17 cellular contexts compared by ENCODE assay signal in the genomic region with DNA sequence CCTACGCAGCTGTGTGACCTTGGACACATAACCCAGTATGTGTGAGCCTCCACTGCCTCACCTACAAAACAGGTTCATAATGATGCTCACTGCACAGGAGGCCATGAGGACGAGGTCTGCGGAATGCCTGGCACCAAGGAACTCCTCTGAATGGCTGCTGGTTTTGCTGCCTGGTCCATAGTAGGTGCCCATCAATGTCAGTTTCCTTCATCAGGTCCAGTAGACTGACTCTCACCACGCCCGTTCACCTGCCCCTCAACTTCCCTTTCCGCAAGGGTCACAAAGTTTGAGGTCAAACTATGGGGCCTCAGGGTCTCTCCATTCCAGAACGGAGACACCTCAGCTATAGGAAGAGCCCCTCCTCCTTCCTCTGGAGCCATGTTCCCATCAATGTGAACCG. TPM values are rescaled to one million over a fixed set of nuclear protein-coding genes. Genes with fewer than 3 reads are reported as not detected.
DNase-seq lines count a peak whose midpoint lies in the region; ATAC-seq, FAIRE-seq and TF ChIP-seq lines count a peak whose summit lies in the region.
"Had no signal": no experiment of that assay in that cellular context is flagged by ENCODE, and none has a peak within 500 bp of the region (broad histone marks: within the 10 kb centered on the region; RNA-seq: fewer than 3 reads in every experiment).

No MANE protein-coding gene starts in this region.

- no peak for TF ChIP-seq POLR2A in GM12878 (IDR thresholded peaks at IDR 0.05; ENCODE audit: low read depth, low read length)

- no peaks in the 10 kb centered on the region for H3K9me3 ChIP-seq in GM12878 (replicated peaks; ENCODE audit: control insufficient read depth, insufficient read depth, low read length)

- no peaks in the 10 kb centered on the region for H4K20me1 ChIP-seq in GM12878 (ENCODE audit: control insufficient read depth, insufficient read depth)

- no peak overlapping the region for H3K4me3 Mint-ChIP-seq in activated naive CD4-positive, alpha-beta T cell treated with anti-CD3 and anti-CD28 coated beads, Interleukin-2, amount 10 ng/mL, durations not matched to agents 7 days and 5 days
- peak overlapping the region; percentile 19 to 84 (median 62) for H3K4me3 Mint-ChIP-seq in naive B cell
- no peak overlapping the region for H3K4me3 Mint-ChIP-seq in type B pancreatic cell

- SMC1A ChIA-PET in GM12878 (lab: Charles Lee; ENCODE audit: uncharacterized antibody, unreplicated experiment): interaction anchor here (1.1 to 1.5 kb wide), 2 partner anchors 42 to 53 kb away, joined by 3 to 4 read pairs; a partner anchor contains a TSS

- peaks cover 19% of the 10 kb centered on the region for H3K27me3 Mint-ChIP-seq in activated naive CD4-positive, alpha-beta T cell treated with anti-CD3 and anti-CD28 coated beads, Interleukin-2, amount 10 ng/mL, durations not matched to agents 7 days and 5 days
- H3K27me3 Mint-ChIP-seq in naive B cell: no peaks in the 10 kb centered on the region
- no peaks in the 10 kb centered on the region for H3K27me3 Mint-ChIP-seq in type B pancreatic cell

- POLR2A ChIA-PET in GM12878 (lab: Charles Lee): interaction anchor here (0.6 to 1.6 kb wide), 3 partner anchors 11 to 478 kb away, joined by 3 to 7 read pairs (median 4); a partner anchor contains a TSS

- H3K27ac ChIP-seq in GM12878 (ENCODE audit: control insufficient read depth, insufficient read depth): no peak overlapping the region

- in situ Hi-C loops in GM12878 (cut with MboI): no loop called here

- RAD21 ChIA-PET in GM12878 (lab: Charles Lee; ENCODE audit: unreplicated experiment): interaction anchor here (3.1 kb wide), 1 partner anchor 10 kb away, joined by 9 read pairs; a partner anchor contains a TSS

- no peak for FAIRE-seq in GM12878 (lab: Jason Lieb, UNC)
- FAIRE-seq: islet of Langerhans had no signal

- no peaks in the 10 kb centered on the region for H3K79me2 ChIP-seq in GM12878 (ENCODE audit: control insufficient read depth, insufficient read depth, low read length)

- CTCF ChIA-PET in activated naive CD4-positive, alpha-beta T cell treated with anti-CD3 and anti-CD28 coated beads, Interleukin-2, amount 10 ng/mL, durations not matched to agents 7 days and 5 days (lab: Charles Lee): interaction anchor here (1.0 kb wide), 1 partner anchor 44 kb away, joined by 3 read pairs; no protein-coding TSS in a partner anchor
- CTCF ChIA-PET in GM12878 (lab: Yijun Ruan, JAX): interaction anchor here (1.6 to 4.5 kb wide), 3 partner anchors 8 to 54 kb away, joined by 4 to 36 read pairs (median 17); a partner anchor contains a TSS

- TF ChIP-seq CTCF in GM12878 (IDR thresholded peaks at IDR 0.05 in 2 of 3, conservative IDR thresholded peaks at IDR 0.05 in 1 of 3; ENCODE audit: control insufficient read depth in 2 of 3, extremely low read depth in 1 of 3, insufficient read depth in 1 of 3, low read depth in 3 of 3, low read length in 3 of 3) (no peak), type B pancreatic cell (conservative IDR thresholded peaks at IDR 0.05) (no peak)

- no TSS peak for BruUV-seq in GM12878 (replicated peaks; lab: Mats Ljungman, UMichigan)

- no peaks in the 10 kb centered on the region for H3K36me3 ChIP-seq in GM12878 (ENCODE audit: control insufficient read depth in 2 of 2, insufficient read depth in 2 of 2, low read length in 1 of 2)

- no peak for TF ChIP-seq EP300 in GM12878 (IDR thresholded peaks at IDR 0.05; ENCODE audit: borderline replicate concordance in 1 of 2, control insufficient read depth in 1 of 2, low read depth in 2 of 2, low read length in 2 of 2)

- no peak overlapping the region for H3K4me2 ChIP-seq in GM12878 (ENCODE audit: control insufficient read depth, insufficient read depth)

- H3K27ac Mint-ChIP-seq in activated naive CD4-positive, alpha-beta T cell treated with anti-CD3 and anti-CD28 coated beads, Interleukin-2, amount 10 ng/mL, durations not matched to agents 7 days and 5 days: peak overlapping the region; percentile 84
- H3K27ac Mint-ChIP-seq in naive B cell (peak overlapping the region; percentile 46 to 98 (median 72)), type B pancreatic cell (peak overlapping the region; percentile 11)

- no peak for TF ChIP-seq RAD21 in GM12878 (IDR thresholded peaks at IDR 0.05; ENCODE audit: insufficient read depth, low read depth, low read length)

- 39% methylated on average over 8 of the region's 8 CpGs for WGBS in GM12878 (ENCODE audit: insufficient coverage, insufficient replicate concordance, low lambda C conversion rate, missing lambda C conversion rate)

- ATAC-seq in GM12878: no peak
- no peak for ATAC-seq in naive B cell (ENCODE audit: low read depth in 2 of 2)
- ATAC-seq in HG02870 (IDR thresholded peaks at IDR 0.05; ENCODE audit: unreplicated experiment): no peak
- no peak for ATAC-seq in GM21515 (IDR thresholded peaks at IDR 0.05; ENCODE audit: unreplicated experiment)
- ATAC-seq: HCT116, K562 had no signal

- H3K9ac ChIP-seq in GM12878 (ENCODE audit: control insufficient read depth, insufficient read depth, low read length): no peak overlapping the region

- peaks cover 60% of the 10 kb centered on the region for H3K4me1 Mint-ChIP-seq in activated naive CD4-positive, alpha-beta T cell treated with anti-CD3 and anti-CD28 coated beads, Interleukin-2, amount 10 ng/mL, durations not matched to agents 7 days and 5 days
- peaks cover 74 to 79% (median 79%) of the 10 kb centered on the region in 3 donors for H3K4me1 Mint-ChIP-seq in naive B cell
- peaks cover 10% of the 10 kb centered on the region for H3K4me1 Mint-ChIP-seq in type B pancreatic cell (ENCODE audit: unreplicated experiment)

- intact Hi-C loops in GM12878 (cut with micrococcal nuclease; ENCODE audit: unreplicated experiment): no loop called here

- no peak for DNase-seq in activated naive CD4-positive, alpha-beta T cell treated with anti-CD3 and anti-CD28 coated beads, Interleukin-2, amount 10 ng/mL, durations not matched to agents 7 days and 5 days
- no peak for DNase-seq in activated naive CD4-positive, alpha-beta T cell treated with anti-CD3 and anti-CD28 coated beads, Interleukin-2, amount 50 U/mL, for 16 hours
- DNase-seq in GM12878 (ENCODE audit: low read depth, low spot score) (no peak), naive B cell (no peak), type B pancreatic cell (ENCODE audit: extremely low spot score, unreplicated experiment) (no peak), NCI-H446 treated with DMSO at 0.1 percent for 48 hours (lab: John Stamatoyannopoulos, UW) (no peak)
- DNase-seq: activated CD4-positive, CD25-positive, alpha-beta regulatory T cell treated with anti-CD3 and anti-CD28 coated beads, Interleukin-2, amount 50 U/mL, for 72 hours; activated T-cell treated with anti-CD3 and anti-CD28 coated beads, Interleukin-2, amount 50 U/mL, for 48 hours; NCI-H1417 treated with DMSO at 0.1 percent for 48 hours had no signal

- peaks cover 45% of the 10 kb centered on the region for H3K4me1 ChIP-seq in GM12878 (ENCODE audit: control insufficient read depth, insufficient read depth, low read length)

- peaks cover 22% of the 10 kb centered on the region for H3K36me3 Mint-ChIP-seq in activated naive CD4-positive, alpha-beta T cell treated with anti-CD3 and anti-CD28 coated beads, Interleukin-2, amount 10 ng/mL, durations not matched to agents 7 days and 5 days
- no peaks in the 10 kb centered on the region for H3K36me3 Mint-ChIP-seq in naive B cell
- no peaks in the 10 kb centered on the region for H3K36me3 Mint-ChIP-seq in type B pancreatic cell

- H3K27me3 ChIP-seq in GM12878 (replicated peaks in 1 of 2; ENCODE audit: control insufficient read depth in 2 of 2, insufficient read depth in 2 of 2, low read length in 1 of 2): no peaks in the 10 kb centered on the region

- H3K4me3 ChIP-seq in GM12878: no peak overlapping the region
- H3K4me3 ChIP-seq: K562 had no signal

- no peak overlapping the region for H2AFZ ChIP-seq in GM12878 (ENCODE audit: control insufficient read depth, low read depth, low read length)

- H3K9me3 Mint-ChIP-seq in activated naive CD4-positive, alpha-beta T cell treated with anti-CD3 and anti-CD28 coated beads, Interleukin-2, amount 10 ng/mL, durations not matched to agents 7 days and 5 days: no peaks in the 10 kb centered on the region
- H3K9me3 Mint-ChIP-seq in naive B cell (no peaks in the 10 kb centered on the region), type B pancreatic cell (no peaks in the 10 kb centered on the region)

RNA-seq across cellular contexts. Expression of a gene that starts 8.8 kb away (rescaled TPM):
- total RNA-seq in GM12878 (2013; cell fraction: nucleolus; rRNA removed): not detected in 2 replicates
- not detected in 2 replicates for total RNA-seq in GM12878 (2014; rRNA removed)
- not detected in 2 replicates for total RNA-seq in GM12878 (2014; rRNA removed; fragmentation: Illumina TruSeq; extraction: Trizol)
- not detected in 2 replicates for total RNA-seq in GM12878 (2021)
- polyA plus RNA-seq in GM12878 (2011; ENCODE audit: low read depth): not detected
- not detected in 2 replicates for polyA plus RNA-seq in GM12878 (2011; rRNA removed)
- not detected in 2 replicates for polyA plus RNA-seq in GM12878 (2011; cell fraction: cytosol; rRNA removed)
- polyA plus RNA-seq in GM12878 (2011; cell fraction: nucleus; rRNA removed): 0.12 TPM in 1 of 2 replicates, not detected in the other
- polyA plus RNA-seq in GM12878 (2012): not detected in 2 replicates
- polyA plus RNA-seq in GM12878 (2014; fragmentation: Illumina TruSeq; extraction: Trizol): not detected in 2 replicates
- polyA plus RNA-seq in GM12878 (2014; fragmentation: Nextera tagmentation; extraction: Ambion mirVana): not detected
- polyA plus RNA-seq in GM12878 (2014; rRNA removed): 0.24 TPM in 1 of 2 replicates, not detected in the other
- polyA plus RNA-seq in GM12878 (2016; fragmentation: Nextera tagmentation; extraction: Ambion mirVana): not detected
- not detected in 2 replicates for polyA minus RNA-seq in GM12878 (2011; rRNA and poly(A)+ RNA removed)
- not detected in 2 replicates for polyA minus RNA-seq in GM12878 (2011; cell fraction: cytosol; rRNA and poly(A)+ RNA removed)
- not detected in 2 replicates for polyA minus RNA-seq in GM12878 (2011; cell fraction: nucleus; rRNA and poly(A)+ RNA removed)
- not detected for polyA plus RNA-seq in naive B cell (ENCODE audit: low read depth in 6 of 6)
- 3.3 and 5.4 TPM in 2 replicates for total RNA-seq in type B pancreatic cell (ENCODE audit: low replicate concordance)
- total RNA-seq: A673, NCI-H460, OCI-LY7 had no signal

RNA-seq across cellular contexts. Expression of a gene that starts 10.8 kb away (rescaled TPM):
- total RNA-seq in GM12878 (2013; cell fraction: nucleolus; rRNA removed): 8.9 and 11.4 TPM in 2 replicates
- total RNA-seq in GM12878 (2014; rRNA removed) (6.4 and 7.4 TPM in 2 replicates), GM12878 (2014; rRNA removed; fragmentation: Illumina TruSeq; extraction: Trizol) (2.7 and 4.3 TPM in 2 replicates), GM12878 (2021) (10.0 and 10.5 TPM in 2 replicates), type B pancreatic cell (ENCODE audit: low replicate concordance) (23.5 and 31.5 TPM in 2 replicates)
- polyA plus RNA-seq in GM12878 (2011; ENCODE audit: low read depth): 5.0 TPM
- polyA plus RNA-seq in GM12878 (2011; rRNA removed) (2.8 and 6.6 TPM in 2 replicates), GM12878 (2014; fragmentation: Illumina TruSeq; extraction: Trizol) (2.6 and 5.1 TPM in 2 replicates), GM12878 (2014; fragmentation: Nextera tagmentation; extraction: Ambion mirVana) (1 to 10 TPM in 1 of 2 experiments, under 1 TPM in 1; 0.21 to 1.2 TPM), GM12878 (2014; rRNA removed) (5.6 and 8.4 TPM in 2 replicates), GM12878 (2016; fragmentation: Nextera tagmentation; extraction: Ambion mirVana) (1 to 10 TPM; 4.9 to 5.9 TPM), naive B cell (ENCODE audit: low read depth in 6 of 6) (10 to 100 TPM in 2 of 6 donors, 1 to 10 TPM in 4; 7.2 to 18.2 (median 9.1) TPM)
- 7.8 and 10.7 TPM in 2 replicates for polyA plus RNA-seq in GM12878 (2011; cell fraction: cytosol; rRNA removed)
- 37.7 and 38.6 TPM in 2 replicates for polyA plus RNA-seq in GM12878 (2011; cell fraction: nucleus; rRNA removed)
- polyA plus RNA-seq in GM12878 (2012): 7.1 and 9.7 TPM in 2 replicates
- polyA minus RNA-seq in GM12878 (2011; rRNA and poly(A)+ RNA removed): 5.3 and 11.6 TPM in 2 replicates
- polyA minus RNA-seq in GM12878 (2011; cell fraction: cytosol; rRNA and poly(A)+ RNA removed): 2.1 and 4.2 TPM in 2 replicates
- polyA minus RNA-seq in GM12878 (2011; cell fraction: nucleus; rRNA and poly(A)+ RNA removed): 2.8 and 7.3 TPM in 2 replicates

RNA-seq across cellular contexts. Expression of a gene that starts 11.9 kb away (rescaled TPM):
- 1.4 and 2.3 TPM in 2 replicates for total RNA-seq in GM12878 (2013; cell fraction: nucleolus; rRNA removed)
- total RNA-seq in GM12878 (2014; rRNA removed) (0.17 and 0.33 TPM in 2 replicates), GM12878 (2014; rRNA removed; fragmentation: Illumina TruSeq; extraction: Trizol) (0.32 and 0.36 TPM in 2 replicates), GM12878 (2021) (0.69 and 0.95 TPM in 2 replicates), type B pancreatic cell (ENCODE audit: low replicate concordance) (1.5 and 2.4 TPM in 2 replicates)
- polyA plus RNA-seq in GM12878 (2011; ENCODE audit: low read depth): 0.18 TPM
- polyA plus RNA-seq in GM12878 (2011; rRNA removed) (0.39 and 0.40 TPM in 2 replicates), GM12878 (2014; fragmentation: Illumina TruSeq; extraction: Trizol) (0.25 TPM in 1 of 2 replicates, not detected in the other), GM12878 (2014; fragmentation: Nextera tagmentation; extraction: Ambion mirVana) (not detected), GM12878 (2014; rRNA removed) (0.76 and 1.0 TPM in 2 replicates), GM12878 (2016; fragmentation: Nextera tagmentation; extraction: Ambion mirVana) (under 1 TPM in 1 of 2 experiments, not detected in 1; 0.18 TPM), naive B cell (ENCODE audit: low read depth in 6 of 6) (under 1 TPM in 3 of 6 donors, not detected in 3; 0.12 to 0.25 (median 0.24) TPM)
- polyA plus RNA-seq in GM12878 (2011; cell fraction: cytosol; rRNA removed): 0.25 and 0.33 TPM in 2 replicates
- polyA plus RNA-seq in GM12878 (2011; cell fraction: nucleus; rRNA removed): 6.5 and 7.0 TPM in 2 replicates
- polyA plus RNA-seq in GM12878 (2012): 0.45 and 0.47 TPM in 2 replicates
- 0.51 and 1.8 TPM in 2 replicates for polyA minus RNA-seq in GM12878 (2011; rRNA and poly(A)+ RNA removed)
- not detected in 2 replicates for polyA minus RNA-seq in GM12878 (2011; cell fraction: cytosol; rRNA and poly(A)+ RNA removed)
- polyA minus RNA-seq in GM12878 (2011; cell fraction: nucleus; rRNA and poly(A)+ RNA removed): 2.1 and 3.7 TPM in 2 replicates

RNA-seq across cellular contexts. Expression of a gene that starts 22.8 kb away (rescaled TPM):
- 15.3 and 28.2 TPM in 2 replicates for total RNA-seq in GM12878 (2013; cell fraction: nucleolus; rRNA removed)
- total RNA-seq in GM12878 (2014; rRNA removed): 4.1 and 5.5 TPM in 2 replicates
- 3.9 and 4.7 TPM in 2 replicates for total RNA-seq in GM12878 (2014; rRNA removed; fragmentation: Illumina TruSeq; extraction: Trizol)
- 6.8 and 7.0 TPM in 2 replicates for total RNA-seq in GM12878 (2021)
- 1.9 TPM for polyA plus RNA-seq in GM12878 (2011; ENCODE audit: low read depth)
- polyA plus RNA-seq in GM12878 (2011; rRNA removed): 4.0 and 4.2 TPM in 2 replicates
- polyA plus RNA-seq in GM12878 (2011; cell fraction: cytosol; rRNA removed): 4.1 and 5.2 TPM in 2 replicates
- polyA plus RNA-seq in GM12878 (2011; cell fraction: nucleus; rRNA removed): 13.8 and 14.2 TPM in 2 replicates
- 4.6 and 5.3 TPM in 2 replicates for polyA plus RNA-seq in GM12878 (2012)
- 3.1 and 4.5 TPM in 2 replicates for polyA plus RNA-seq in GM12878 (2014; fragmentation: Illumina TruSeq; extraction: Trizol)
- under 1 TPM; 0.39 to 0.77 TPM for polyA plus RNA-seq in GM12878 (2014; fragmentation: Nextera tagmentation; extraction: Ambion mirVana)
- polyA plus RNA-seq in GM12878 (2014; rRNA removed): 5.0 and 7.0 TPM in 2 replicates
- 1 to 10 TPM; 3.2 to 3.7 TPM for polyA plus RNA-seq in GM12878 (2016; fragmentation: Nextera tagmentation; extraction: Ambion mirVana)
- 7.3 and 8.2 TPM in 2 replicates for polyA minus RNA-seq in GM12878 (2011; rRNA and poly(A)+ RNA removed)
- polyA minus RNA-seq in GM12878 (2011; cell fraction: cytosol; rRNA and poly(A)+ RNA removed): 2.6 and 2.9 TPM in 2 replicates
- 4.7 and 6.8 TPM in 2 replicates for polyA minus RNA-seq in GM12878 (2011; cell fraction: nucleus; rRNA and poly(A)+ RNA removed)
- polyA plus RNA-seq in naive B cell (ENCODE audit: low read depth in 6 of 6): 1 to 10 TPM in 3 of 6 donors, under 1 TPM in 3; 0.20 to 3.0 (median 1.1) TPM
- 123 and 230 TPM in 2 replicates for total RNA-seq in type B pancreatic cell (ENCODE audit: low replicate concordance)

RNA-seq across cellular contexts. Expression of a gene that starts 40.1 kb away (rescaled TPM):
- total RNA-seq in GM12878 (2013; cell fraction: nucleolus; rRNA removed): 48.2 and 60.1 TPM in 2 replicates
- 16.4 and 21.5 TPM in 2 replicates for total RNA-seq in GM12878 (2014; rRNA removed)
- 14.3 and 15.8 TPM in 2 replicates for total RNA-seq in GM12878 (2014; rRNA removed; fragmentation: Illumina TruSeq; extraction: Trizol)
- 46.3 and 48.2 TPM in 2 replicates for total RNA-seq in GM12878 (2021)
- polyA plus RNA-seq in GM12878 (2011; ENCODE audit: low read depth): 19.2 TPM
- 34.0 and 57.7 TPM in 2 replicates for polyA plus RNA-seq in GM12878 (2011; rRNA removed)
- 65.6 and 91.8 TPM in 2 replicates for polyA plus RNA-seq in GM12878 (2011; cell fraction: cytosol; rRNA removed)
- polyA plus RNA-seq in GM12878 (2011; cell fraction: nucleus; rRNA removed): 250 and 312 TPM in 2 replicates
- 37.5 and 41.9 TPM in 2 replicates for polyA plus RNA-seq in GM12878 (2012)
- polyA plus RNA-seq in GM12878 (2014; fragmentation: Illumina TruSeq; extraction: Trizol): 17.7 and 24.8 TPM in 2 replicates
- 1 to 10 TPM in 1 of 2 experiments, under 1 TPM in 1; 0.08 to 1.4 TPM for polyA plus RNA-seq in GM12878 (2014; fragmentation: Nextera tagmentation; extraction: Ambion mirVana)
- polyA plus RNA-seq in GM12878 (2014; rRNA removed): 41.0 and 62.7 TPM in 2 replicates
- polyA plus RNA-seq in GM12878 (2016; fragmentation: Nextera tagmentation; extraction: Ambion mirVana): 10 to 100 TPM; 30.2 to 38.8 TPM
- polyA minus RNA-seq in GM12878 (2011; rRNA and poly(A)+ RNA removed): 72.9 and 96.0 TPM in 2 replicates
- 24.6 and 26.1 TPM in 2 replicates for polyA minus RNA-seq in GM12878 (2011; cell fraction: cytosol; rRNA and poly(A)+ RNA removed)
- 58.8 and 76.0 TPM in 2 replicates for polyA minus RNA-seq in GM12878 (2011; cell fraction: nucleus; rRNA and poly(A)+ RNA removed)
- 10 to 100 TPM; 30.7 to 53.7 (median 42.0) TPM for polyA plus RNA-seq in naive B cell (ENCODE audit: low read depth in 6 of 6)
- 52.0 and 62.0 TPM in 2 replicates for total RNA-seq in type B pancreatic cell (ENCODE audit: low replicate concordance)

Comparison
In these comparisons a context has a peak if more than half of its experiments do, and no peak if none do; other contexts are left out.
1. H3K27ac Mint-ChIP-seq: peak in every context shown above with its lines; median percentile 84 in activated naive CD4-positive, alpha-beta T cell treated with anti-CD3 and anti-CD28 coated beads, Interleukin-2, amount 10 ng/mL, durations not matched to agents 7 days and 5 days; 72 in naive B cell; 11 in type B pancreatic cell.
2. H3K4me3 Mint-ChIP-seq: peak in naive B cell (8 of 8); none in activated naive CD4-positive, alpha-beta T cell treated with anti-CD3 and anti-CD28 coated beads, Interleukin-2, amount 10 ng/mL, durations not matched to agents 7 days and 5 days (single experiment) and type B pancreatic cell (single experiment).